In the genomic region with DNA sequence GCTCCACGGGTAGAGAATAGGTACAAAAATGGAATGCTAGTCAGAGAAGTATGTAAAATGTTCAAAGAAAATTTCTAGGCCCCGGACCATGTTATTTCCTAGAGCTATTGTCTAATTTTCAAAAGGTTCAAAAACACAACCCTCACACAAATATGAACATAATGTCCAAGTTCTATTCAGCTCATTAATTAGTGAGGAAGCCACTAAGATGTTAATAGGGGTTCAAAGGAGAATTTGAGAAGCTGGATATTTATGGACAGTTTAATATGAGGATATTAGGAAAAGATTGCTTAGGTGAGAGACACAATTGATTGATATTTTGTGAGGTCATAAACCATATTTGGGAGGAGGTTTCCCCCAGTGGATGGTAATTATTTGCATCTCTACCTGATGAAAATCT, we compare ENCODE assay signal across 24 cellular contexts.
"Had no signal": no experiment of that assay in that cellular context is flagged by ENCODE, and none has a peak within 500 bp of the region (broad histone marks: within the 10 kb centered on the region; RNA-seq: fewer than 3 reads in every experiment).

No MANE protein-coding gene starts in this region.

- H3K36me3 ChIP-seq: colonic mucosa, esophagus muscularis mucosa, gastrocnemius medialis, gastroesophageal sphincter, heart left ventricle, heart right ventricle had no signal

- ATAC-seq: effector memory CD8-positive, alpha-beta T cell; esophagus mucosa; foreskin keratinocyte; gastrocnemius medialis; gastroesophageal sphincter; heart left ventricle; heart right ventricle had no signal

- H3K4me1 ChIP-seq: colonic mucosa, esophagus muscularis mucosa, foreskin keratinocyte, gastrocnemius medialis, gastroesophageal sphincter had no signal

- H3K27ac Mint-ChIP-seq: dendritic cell treated with granulocyte-macrophage colony-stimulating factor and Interleukin-4, amounts not matched to agents 40 ng/mL and 50 ng/mL, for 4 days; effector memory CD8-positive, alpha-beta T cell; endodermal cell had no signal

- H3K9me3 ChIP-seq: colonic mucosa, esophagus muscularis mucosa, gastrocnemius medialis, gastroesophageal sphincter, heart left ventricle had no signal

- H3K4me3 Mint-ChIP-seq: dendritic cell treated with granulocyte-macrophage colony-stimulating factor and Interleukin-4, amounts not matched to agents 40 ng/mL and 50 ng/mL, for 4 days; effector memory CD8-positive, alpha-beta T cell; endodermal cell had no signal

- H3K27ac ChIP-seq: colonic mucosa, coronary artery, dorsolateral prefrontal cortex, epithelial cell of prostate, esophagus muscularis mucosa, foreskin keratinocyte, gastrocnemius medialis, gastroesophageal sphincter, heart left ventricle, heart right ventricle had no signal

- H3K4me1 Mint-ChIP-seq: endodermal cell had no signal

- H3K9me3 Mint-ChIP-seq: dendritic cell treated with granulocyte-macrophage colony-stimulating factor and Interleukin-4, amounts not matched to agents 40 ng/mL and 50 ng/mL, for 4 days; effector memory CD8-positive, alpha-beta T cell; endodermal cell had no signal

- H3K4me3 ChIP-seq: colonic mucosa, coronary artery, dorsolateral prefrontal cortex, esophagus muscularis mucosa, gastrocnemius medialis, gastroesophageal sphincter, heart left ventricle, heart right ventricle had no signal

- DNase-seq: colonic mucosa; cortex of kidney; dermis blood vessel endothelial cell; dorsolateral prefrontal cortex; effector CD4-positive, alpha-beta T cell; effector CD8-positive, alpha-beta T cell; effector memory CD4-positive, alpha-beta T cell; effector memory CD8-positive, alpha-beta T cell; endodermal cell; erythroblast; foreskin fibroblast; foreskin keratinocyte; foreskin melanocyte; gastrocnemius medialis; glutamatergic neuron; head of caudate nucleus; heart left ventricle; heart right ventricle had no signal

- H3K27me3 ChIP-seq: colonic mucosa, esophagus muscularis mucosa, foreskin keratinocyte, gastrocnemius medialis, gastroesophageal sphincter, heart left ventricle, heart right ventricle had no signal
